Comparison of ENCODE assay signal across 8 cellular contexts in genomic region chr21:33479679-33480480, GRCh38. TPM values are rescaled to one million over a fixed set of nuclear protein-coding genes. Genes with fewer than 3 reads are reported as not detected.
DNase-seq lines count a peak whose midpoint lies in the region; ATAC-seq and TF ChIP-seq lines count a peak whose summit lies in the region.

Gene TMEM50B, minus strand, starts transcription at chr21:33479974. Its CDS starts 11,089 bp downstream, at chr21:33468885.

- no peaks in the 10 kb centered on the region for H3K9me3 Mint-ChIP-seq in activated T-cell treated with anti-CD3 and anti-CD28 coated beads, Interleukin-2, amount 50 U/mL, for 24 hours

- peaks cover 5% of the 10 kb centered on the region for H3F3A ChIP-seq in PC-9 (ENCODE audit: insufficient read depth, low read depth)

- peak within 1 kb of the TSS; percentile 90 for H3K4me3 Mint-ChIP-seq in activated T-cell treated with anti-CD3 and anti-CD28 coated beads, Interleukin-2, amount 50 U/mL, for 24 hours

- H3K4me1 ChIP-seq in PC-9 (replicated peaks; ENCODE audit: insufficient read depth): 0 out of 2 replicates have a peak, but pooled peaks cover 4% of the 10 kb centered on the region
- peaks cover 2 to 3% of the 10 kb centered on the region in 2 donors for H3K4me1 ChIP-seq in esophagus (ENCODE audit: control insufficient read depth in 2 of 2, insufficient read depth in 2 of 2, low read length in 1 of 2)
- peaks cover 0 to 13% of the 10 kb centered on the region in 2 donors for H3K4me1 ChIP-seq in muscle layer of duodenum (ENCODE audit: control insufficient read depth in 1 of 2, insufficient read depth in 2 of 2, low read length in 2 of 2)

- H3K4me1 Mint-ChIP-seq in activated T-cell treated with anti-CD3 and anti-CD28 coated beads, Interleukin-2, amount 50 U/mL, for 24 hours (ENCODE audit: low read depth): peaks cover 22% of the 10 kb centered on the region

- no TSS peak for BruUV-seq in PC-9 (replicated peaks; lab: Mats Ljungman, UMichigan)

- no peak for TF ChIP-seq CTCF in PC-9 (conservative IDR thresholded peaks at IDR 0.05)

- H3K36me3 ChIP-seq in PC-9 (ENCODE audit: low read depth) (no peaks in the 10 kb centered on the region), esophagus (ENCODE audit: control insufficient read depth in 2 of 2, insufficient read depth in 2 of 2, low read length in 1 of 2) (no peaks in the 10 kb centered on the region), muscle layer of duodenum (ENCODE audit: control insufficient read depth in 1 of 2, insufficient read depth in 2 of 2, low read length in 2 of 2) (peaks cover 0 to 7% of the 10 kb centered on the region in 2 donors)

- H3K27ac ChIP-seq in PC-9: peak within 1 kb of the TSS; percentile 43
- peak within 1 kb of the TSS; percentile 96 to 98 for H3K27ac ChIP-seq in esophagus (ENCODE audit: low read depth in 2 of 2, low read length in 1 of 2)
- H3K27ac ChIP-seq in muscle layer of duodenum (ENCODE audit: low read length): peak within 1 kb of the TSS; percentile 93

- peaks cover 11% of the 10 kb centered on the region for H3K36me3 Mint-ChIP-seq in activated T-cell treated with anti-CD3 and anti-CD28 coated beads, Interleukin-2, amount 50 U/mL, for 24 hours (ENCODE audit: low read depth)

- no peaks in the 10 kb centered on the region for H3K79me2 ChIP-seq in PC-9 (ENCODE audit: low read depth)

- ATAC-seq in GM21717 (IDR thresholded peaks at IDR 0.05; ENCODE audit: unreplicated experiment): peak; percentile 82

- peak within 1 kb of the TSS; percentile 89 for H3K4me2 ChIP-seq in PC-9

- POLR2A ChIA-PET in PC-9 (lab: Charles Lee; ENCODE audit: unreplicated experiment): interaction anchor here (0.5 to 1.5 kb wide), 7 partner anchors 11 to 1119 kb away, joined by 3 to 22 read pairs (median 5); partner anchors contain the start of gene DNAJC28

- DNase-seq in DMS53 treated with DMSO at 0.1 percent for 48 hours (lab: John Stamatoyannopoulos, UW; ENCODE audit: unreplicated experiment) (peak; percentile 84), KBM-7 (peak; percentile 94), PC-9 (peak; percentile 80 to 90)
- DNase-seq in activated T-cell treated with anti-CD3 and anti-CD28 coated beads, Interleukin-2, amount 50 U/mL, for 24 hours: peak; percentile 97
- DNase-seq in stimulated activated CD8-positive, alpha-beta memory T cell treated with anti-CD3 and anti-CD28 coated beads, Interleukin-7, amount 100 ng/mL, for 4 hours (ENCODE audit: low read depth in 2 of 2): peak; percentile 88 to 97

- no peaks in the 10 kb centered on the region for H3K27me3 ChIP-seq in PC-9 (ENCODE audit: insufficient read depth, low read depth)
- no peaks in the 10 kb centered on the region for H3K27me3 ChIP-seq in esophagus (ENCODE audit: control insufficient read depth in 1 of 2, insufficient read depth in 2 of 2, low read length in 2 of 2)
- no peaks in the 10 kb centered on the region for H3K27me3 ChIP-seq in muscle layer of duodenum (ENCODE audit: low read depth, low read length)

- no peaks in the 10 kb centered on the region for H3K27me3 Mint-ChIP-seq in activated T-cell treated with anti-CD3 and anti-CD28 coated beads, Interleukin-2, amount 50 U/mL, for 24 hours

- CTCF ChIA-PET in PC-9 (lab: Charles Lee): interaction anchor here (0.5 to 0.7 kb wide), 3 partner anchors 12 to 1074 kb away, joined by 3 to 10 read pairs (median 4); partner anchors contain the start of gene DNAJC28

- in situ Hi-C loops in KBM-7 (cut with MboI; ENCODE audit: low pct_unique_long_range_greater_than_20kb, low sequenced_read_pairs): no loop called here

- peak within 1 kb of the TSS; percentile 86 for H3K4me3 ChIP-seq in PC-9
- H3K4me3 ChIP-seq in esophagus (ENCODE audit: low read depth in 1 of 2, low read length in 2 of 2): peak within 1 kb of the TSS; percentile 89 to 93
- peak within 1 kb of the TSS; percentile 92 to 94 for H3K4me3 ChIP-seq in muscle layer of duodenum (ENCODE audit: low read depth in 1 of 2, low read length in 2 of 2)

- H3K9me3 ChIP-seq in PC-9 (ENCODE audit: insufficient read depth, low read depth): no peaks in the 10 kb centered on the region
- H3K9me3 ChIP-seq in esophagus (ENCODE audit: control insufficient read depth in 2 of 2, insufficient read depth in 1 of 2, low read depth in 1 of 2, low read length in 1 of 2): peaks cover 0 to 2% of the 10 kb centered on the region in 2 donors
- no peaks in the 10 kb centered on the region for H3K9me3 ChIP-seq in muscle layer of duodenum (ENCODE audit: control insufficient read depth in 1 of 2, low read length in 2 of 2)

- WGBS in esophagus, 2 donors: 0 to 1% methylated on average over 82 to 93 of the region's 93 CpGs

- peak within 1 kb of the TSS; percentile 96 for H2AFZ ChIP-seq in PC-9

- H4K20me1 ChIP-seq in PC-9 (ENCODE audit: insufficient read depth): no peaks in the 10 kb centered on the region

- peak within 1 kb of the TSS; percentile 94 for H3K27ac Mint-ChIP-seq in activated T-cell treated with anti-CD3 and anti-CD28 coated beads, Interleukin-2, amount 50 U/mL, for 24 hours

- intact Hi-C loops in PC-9 (cut with micrococcal nuclease; ENCODE audit: unreplicated experiment): no loop called here

- H3K9me2 ChIP-seq in PC-9 (ENCODE audit: insufficient read depth): no peaks in the 10 kb centered on the region

RNA-seq across cellular contexts. Expression of gene TMEM50B, which starts in this region (rescaled TPM):
- 11.7 and 14.2 TPM in 2 replicates for total RNA-seq in PC-9 (2021)
- 10 to 100 TPM; 20.3 to 27.4 TPM for polyA plus RNA-seq in esophagus

Comparison
In these comparisons a context has a peak if more than half of its experiments do, and no peak if none do; other contexts are left out.
1. Peak in every context shown above with its lines: DNase-seq, ATAC-seq, H3K4me3 ChIP-seq and H3K27ac ChIP-seq.
2. H3K27ac ChIP-seq: peak in every context shown above with its lines; median percentile 97 in esophagus; 93 in muscle layer of duodenum; 43 in PC-9.